ENCODE assay signal across 12 cellular contexts in genomic region chr16:89446975-89447293, GRCh38. TPM values are rescaled to one million over a fixed set of nuclear protein-coding genes. Genes with fewer than 3 reads are reported as not detected.
DNase-seq lines count a peak whose midpoint lies in the region; ATAC-seq and TF ChIP-seq lines count a peak whose summit lies in the region.
"Had no signal": no experiment of that assay in that cellular context is flagged by ENCODE, and none has a peak within 500 bp of the region (broad histone marks: within the 10 kb centered on the region; RNA-seq: fewer than 3 reads in every experiment).

No MANE protein-coding gene starts in this region.

- no peak overlapping the region for H3K4me3 ChIP-seq in GM23248
- H3K4me3 ChIP-seq: right atrium auricular region, SK-N-MC had no signal

- no peaks in the 10 kb centered on the region for H3K9me2 ChIP-seq in GM23248 (ENCODE audit: insufficient read depth)

- no peaks in the 10 kb centered on the region for H3K9me3 Mint-ChIP-seq in stimulated activated naive CD8-positive, alpha-beta T cell treated with anti-CD3 and anti-CD28 coated beads, Interleukin-15, Interleukin-2, amounts not matched to agents 100 ng/mL and 50 ng/mL, for 24 hours
- no peaks in the 10 kb centered on the region for H3K9me3 Mint-ChIP-seq in activated T-helper 17 cell treated with anti-CD3 and anti-CD28 coated beads, Interleukin-2, amount 50 U/mL, for 72 hours
- H3K9me3 Mint-ChIP-seq in mesothelial cell of epicardium (no peaks in the 10 kb centered on the region), type B pancreatic cell (no peaks in the 10 kb centered on the region)

- H3K27me3 Mint-ChIP-seq in stimulated activated naive CD8-positive, alpha-beta T cell treated with anti-CD3 and anti-CD28 coated beads, Interleukin-15, Interleukin-2, amounts not matched to agents 100 ng/mL and 50 ng/mL, for 24 hours = no peaks in the 10 kb centered on the region
- no peaks in the 10 kb centered on the region for H3K27me3 Mint-ChIP-seq in activated T-helper 17 cell treated with anti-CD3 and anti-CD28 coated beads, Interleukin-2, amount 50 U/mL, for 72 hours
- H3K27me3 Mint-ChIP-seq in mesothelial cell of epicardium (ENCODE audit: low read depth) (no peaks in the 10 kb centered on the region), type B pancreatic cell (no peaks in the 10 kb centered on the region)

- peaks cover 100% of the 10 kb centered on the region for H3K79me2 ChIP-seq in GM23248 (ENCODE audit: insufficient read depth)

- no peak overlapping the region for H2AFZ ChIP-seq in GM23248

- H3K27me3 ChIP-seq in GM23248 (replicated peaks; ENCODE audit: insufficient read depth) = no peaks in the 10 kb centered on the region
- H3K27me3 ChIP-seq: BE2C, right atrium auricular region had no signal

- no peak for DNase-seq in stimulated activated naive CD8-positive, alpha-beta T cell treated with anti-CD3 and anti-CD28 coated beads, Interleukin-15, Interleukin-2, amounts not matched to agents 100 U/mL and 50 U/mL, for 24 hours
- DNase-seq in mesothelial cell of epicardium (ENCODE audit: low spot score in 2 of 2, unreplicated experiment in 2 of 2) (no peak), type B pancreatic cell (ENCODE audit: extremely low spot score, unreplicated experiment) (no peak), GM23248 (no peak), LoVo (ENCODE audit: low spot score) (no peak)
- DNase-seq: BE2C, NCI-H1092 had no signal

- peaks cover 89% of the 10 kb centered on the region for H4K20me1 ChIP-seq in GM23248 (ENCODE audit: insufficient read depth)

- no peaks in the 10 kb centered on the region for H3K36me3 ChIP-seq in GM23248 (ENCODE audit: low read depth)
- H3K36me3 ChIP-seq: BE2C, right atrium auricular region had no signal

- peaks cover 51% of the 10 kb centered on the region for H3K4me1 ChIP-seq in GM23248 (ENCODE audit: insufficient read depth)

- H3K4me3 Mint-ChIP-seq in stimulated activated naive CD8-positive, alpha-beta T cell treated with anti-CD3 and anti-CD28 coated beads, Interleukin-15, Interleukin-2, amounts not matched to agents 100 ng/mL and 50 ng/mL, for 24 hours = peak overlapping the region; percentile 51
- H3K4me3 Mint-ChIP-seq in activated T-helper 17 cell treated with anti-CD3 and anti-CD28 coated beads, Interleukin-2, amount 50 U/mL, for 72 hours = peak overlapping the region; percentile 74
- H3K4me3 Mint-ChIP-seq in mesothelial cell of epicardium (no peak overlapping the region), type B pancreatic cell (peak overlapping the region; percentile 32)

- in situ Hi-C loops in GM23248 (cut with MboI) = no loop called here

- no peak overlapping the region for H3K4me2 ChIP-seq in GM23248 (ENCODE audit: unreplicated experiment)

- no peaks in the 10 kb centered on the region for H3K9me3 ChIP-seq in GM23248 (ENCODE audit: low read depth)
- H3K9me3 ChIP-seq: BE2C, right atrium auricular region had no signal

- no peak for ATAC-seq in stimulated activated naive CD8-positive, alpha-beta T cell treated with anti-CD3 and anti-CD28 coated beads, Interleukin-15, Interleukin-2, amounts not matched to agents 100 U/mL and 50 U/mL, for 24 hours
- no peak for ATAC-seq in activated T-helper 17 cell treated with anti-CD3 and anti-CD28 coated beads, Interleukin-2, amount 50 U/mL, for 72 hours (replicated peaks)
- no peak for ATAC-seq in HG03175 (IDR thresholded peaks at IDR 0.05; ENCODE audit: unreplicated experiment)

- no peak for TF ChIP-seq CTCF in mesothelial cell of epicardium (IDR thresholded peaks at IDR 0.05; ENCODE audit: unreplicated experiment)
- no peak for TF ChIP-seq CTCF in type B pancreatic cell (conservative IDR thresholded peaks at IDR 0.05)

- 69 to 74% methylated on average over 6 of the region's 6 CpGs for WGBS in GM23248 (ENCODE audit: low coverage in 1 of 2, low lambda C conversion rate in 2 of 2, missing lambda C conversion rate in 2 of 2), 2 experiments

- no peak overlapping the region for H3K27ac ChIP-seq in GM23248
- H3K27ac ChIP-seq: SK-N-MC had no signal

- H3F3A ChIP-seq in GM23248 (ENCODE audit: insufficient read depth) = peaks cover 21% of the 10 kb centered on the region

- peaks cover 100% of the 10 kb centered on the region for H3K4me1 Mint-ChIP-seq in stimulated activated naive CD8-positive, alpha-beta T cell treated with anti-CD3 and anti-CD28 coated beads, Interleukin-15, Interleukin-2, amounts not matched to agents 100 ng/mL and 50 ng/mL, for 24 hours (ENCODE audit: low read depth)
- H3K4me1 Mint-ChIP-seq in activated T-helper 17 cell treated with anti-CD3 and anti-CD28 coated beads, Interleukin-2, amount 50 U/mL, for 72 hours = peaks cover 67% of the 10 kb centered on the region
- H3K4me1 Mint-ChIP-seq in mesothelial cell of epicardium = peaks cover 54% of the 10 kb centered on the region
- peaks cover 69% of the 10 kb centered on the region for H3K4me1 Mint-ChIP-seq in type B pancreatic cell (ENCODE audit: unreplicated experiment)

- peaks cover 10% of the 10 kb centered on the region for H3K36me3 Mint-ChIP-seq in stimulated activated naive CD8-positive, alpha-beta T cell treated with anti-CD3 and anti-CD28 coated beads, Interleukin-15, Interleukin-2, amounts not matched to agents 100 ng/mL and 50 ng/mL, for 24 hours (ENCODE audit: low read depth)
- peaks cover 11% of the 10 kb centered on the region for H3K36me3 Mint-ChIP-seq in activated T-helper 17 cell treated with anti-CD3 and anti-CD28 coated beads, Interleukin-2, amount 50 U/mL, for 72 hours (ENCODE audit: low read depth)
- H3K36me3 Mint-ChIP-seq in mesothelial cell of epicardium (no peaks in the 10 kb centered on the region), type B pancreatic cell (peaks cover 5% of the 10 kb centered on the region)

- H3K9ac ChIP-seq in GM23248 = no peak overlapping the region

- peak overlapping the region; percentile 82 for H3K27ac Mint-ChIP-seq in stimulated activated naive CD8-positive, alpha-beta T cell treated with anti-CD3 and anti-CD28 coated beads, Interleukin-15, Interleukin-2, amounts not matched to agents 100 ng/mL and 50 ng/mL, for 24 hours
- peak overlapping the region; percentile 93 for H3K27ac Mint-ChIP-seq in activated T-helper 17 cell treated with anti-CD3 and anti-CD28 coated beads, Interleukin-2, amount 50 U/mL, for 72 hours
- peak overlapping the region; percentile 51 for H3K27ac Mint-ChIP-seq in mesothelial cell of epicardium
- peak overlapping the region; percentile 98 for H3K27ac Mint-ChIP-seq in type B pancreatic cell

RNA-seq across cellular contexts. Expression of gene ANKRD11, which starts 43.4 kb away (rescaled TPM):
- 100 to 1,000 TPM; 166 to 178 TPM for total RNA-seq in activated T-helper 17 cell treated with anti-CD3 and anti-CD28 coated beads, Interleukin-2, amount 50 U/mL, for 72 hours
- total RNA-seq in mesothelial cell of epicardium (230 to 247 TPM (median 233 TPM) in 3 replicates), type B pancreatic cell (ENCODE audit: low replicate concordance) (153 and 155 TPM in 2 replicates)
- 83.8 and 84.7 TPM in 2 replicates for total RNA-seq in GM23248 (2014; rRNA removed; shearing (Covaris generic))
- 34.7 and 39.3 TPM in 2 replicates for polyA plus RNA-seq in GM23248 (2016; fragmentation: Nextera tagmentation; extraction: Ambion mirVana)
